ENCODE assay signal across 9 cellular contexts in the genomic region with DNA sequence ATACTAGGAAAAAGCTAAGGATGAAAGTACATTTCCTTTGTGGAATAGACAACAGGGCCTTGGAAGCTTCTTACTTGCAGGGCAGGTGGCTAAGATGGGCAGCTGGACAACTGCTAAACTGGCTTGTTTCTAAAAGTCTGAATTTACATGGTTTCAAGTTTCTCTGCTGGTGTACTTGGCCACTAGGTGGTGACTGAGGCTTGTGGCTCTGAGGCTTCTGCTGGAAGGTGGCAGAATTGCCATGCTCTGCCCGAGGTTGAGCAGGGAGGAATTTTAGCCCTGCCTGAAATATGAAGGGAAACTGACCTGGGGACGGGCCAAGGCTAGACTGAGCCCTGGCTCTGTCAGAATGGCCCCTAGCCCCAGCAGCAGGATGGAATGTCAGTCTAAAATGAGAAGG. TPM values are rescaled to one million over a fixed set of nuclear protein-coding genes. Genes with fewer than 3 reads are reported as not detected.
DNase-seq lines count a peak whose midpoint lies in the region; ATAC-seq and TF ChIP-seq lines count a peak whose summit lies in the region.
"Not testable (repeated sequence)": the region's sequence is repeated elsewhere in the genome, so short reads cannot be mapped to it uniquely, and the experiment has no call there.
"Had no signal": no experiment of that assay in that cellular context is flagged by ENCODE, and none has a peak within 500 bp of the region (broad histone marks: within the 10 kb centered on the region; RNA-seq: fewer than 3 reads in every experiment).

No MANE protein-coding gene starts in this region.

- not testable (repeated sequence) for H3K4me1 Mint-ChIP-seq in T-helper 17 cell

- not testable (repeated sequence) for H3K27me3 Mint-ChIP-seq in T-helper 17 cell

- ATAC-seq in HG03045 (IDR thresholded peaks at IDR 0.05; ENCODE audit: unreplicated experiment): peak; percentile 46
- peak; percentile 76 for ATAC-seq in T-helper 17 cell
- ATAC-seq in heart left ventricle: peak; percentile 51 to 85 (median 78)
- peak; percentile 88 for ATAC-seq in upper lobe of right lung

- not testable (repeated sequence) for H3K9me3 ChIP-seq in T-helper 17 cell (ENCODE audit: control insufficient read depth, low read length, poor library complexity, severe bottlenecking); adrenal gland (replicated peaks in 1 of 3); heart left ventricle; upper lobe of right lung

- not testable (repeated sequence) for H3K4me3 Mint-ChIP-seq in T-helper 17 cell

- peak overlapping the region in 1 of 5 donors; percentile 32 for H3K27ac ChIP-seq in adrenal gland
- H3K27ac ChIP-seq in heart left ventricle, upper lobe of right lung: not testable (repeated sequence)

- not testable (repeated sequence) for H3K4me3 ChIP-seq in adrenal gland, heart left ventricle, upper lobe of right lung

- not testable (repeated sequence) for H3K36me3 Mint-ChIP-seq in T-helper 17 cell (ENCODE audit: low read depth)

- intact Hi-C loops in adrenal gland (cut with DNase I); heart left ventricle (cut with DNase I); upper lobe of right lung (cut with DNase I): not testable (repeated sequence)

- DNase-seq in GM13977 (ENCODE audit: low spot score); upper lobe of right lung: not testable (repeated sequence)
- peak; percentile 89 for DNase-seq in NCI-H2081 (lab: John Stamatoyannopoulos, UW)
- peak in 1 of 3 donors; percentile 32 for DNase-seq in T-helper 17 cell
- DNase-seq in adrenal gland: peak; percentile 78 to 96 (median 90)
- DNase-seq in heart left ventricle: peak; percentile 59 to 81 (median 67)
- peak; percentile 68 for DNase-seq in pons (ENCODE audit: low spot score)

- not testable (repeated sequence) for H3K36me3 ChIP-seq in adrenal gland (replicated peaks in 1 of 2); heart left ventricle; upper lobe of right lung

- TF ChIP-seq POLR2A in adrenal gland (IDR thresholded peaks at IDR 0.05); heart left ventricle (IDR thresholded peaks at IDR 0.05): not testable (repeated sequence)

- H3K4me1 ChIP-seq in adrenal gland (replicated peaks in 1 of 2); heart left ventricle; upper lobe of right lung: not testable (repeated sequence)

- H3K27ac Mint-ChIP-seq in T-helper 17 cell: not testable (repeated sequence)

- in situ Hi-C loops in GM13977 (cut with MboI; ENCODE audit: low pct_unique_long_range_greater_than_20kb, low sequenced_read_pairs, unreplicated experiment): not testable (repeated sequence)

- H3K27me3 ChIP-seq in adrenal gland, heart left ventricle, upper lobe of right lung: not testable (repeated sequence)

- peak; percentile 76 for TF ChIP-seq CTCF in GM13977 (IDR thresholded peaks at IDR 0.05; ENCODE audit: extremely low read depth, insufficient read depth, missing control alignments)
- peak; percentile 29 to 77 (median 53) for TF ChIP-seq CTCF in adrenal gland (IDR thresholded peaks at IDR 0.05)
- TF ChIP-seq CTCF in heart left ventricle (IDR thresholded peaks at IDR 0.05): peak; percentile 33 to 67 (median 56)
- peak; percentile 53 for TF ChIP-seq CTCF in upper lobe of right lung (IDR thresholded peaks at IDR 0.05)

- WGBS in adrenal gland, 4 donors: 0 to 17% (median 0%) methylated on average over 1 to 2 of the region's 2 CpGs
- WGBS in heart left ventricle, 4 donors: 0 to 15% (median 5%) methylated on average over 1 to 2 of the region's 2 CpGs

RNA-seq across cellular contexts. Expression of a gene that starts 13.1 kb away (rescaled TPM):
- total RNA-seq in T-helper 17 cell: 1 to 10 TPM; 6.1 to 9.9 TPM
- total RNA-seq in adrenal gland: 10 to 100 TPM in 1 of 8 donors, 1 to 10 TPM in 7; 4.2 to 21.3 (median 6.8) TPM
- polyA plus RNA-seq in adrenal gland: 10 to 100 TPM in 1 of 3 donors, 1 to 10 TPM in 2; 2.2 to 13.3 (median 9.8) TPM
- total RNA-seq in heart left ventricle: 1 to 10 TPM in 1 of 9 donors, under 1 TPM in 5, not detected in 3; 0.24 to 8.1 (median 0.64) TPM
- 1 to 10 TPM in 1 of 2 donors, under 1 TPM in 1; 0.53 to 1.3 TPM for polyA plus RNA-seq in heart left ventricle
- 0.84 TPM for total RNA-seq in upper lobe of right lung

RNA-seq across cellular contexts. Expression of a gene that starts 23.6 kb away (rescaled TPM):
- total RNA-seq in T-helper 17 cell: 10 to 100 TPM; 23.6 to 26.3 TPM
- 10 to 100 TPM; 10.2 to 21.7 (median 16.5) TPM for total RNA-seq in adrenal gland
- 10 to 100 TPM in 2 of 3 donors, 1 to 10 TPM in 1; 2.8 to 83.7 (median 23.2) TPM for polyA plus RNA-seq in adrenal gland
- total RNA-seq in heart left ventricle: 10 to 100 TPM in 4 of 9 donors, 1 to 10 TPM in 5; 6.2 to 23.0 (median 8.8) TPM
- 10 to 100 TPM; 13.8 to 14.6 TPM for polyA plus RNA-seq in heart left ventricle
- total RNA-seq in upper lobe of right lung: 25.6 TPM

RNA-seq across cellular contexts. Expression of a gene that starts 28.4 kb away (rescaled TPM):
- total RNA-seq in T-helper 17 cell: not detected
- total RNA-seq in adrenal gland: 1 to 10 TPM in 7 of 8 donors, under 1 TPM in 1; 0.60 to 4.5 (median 1.9) TPM
- polyA plus RNA-seq in adrenal gland: 1 to 10 TPM in 2 of 3 donors, under 1 TPM in 1; 0.93 to 8.3 (median 3.9) TPM
- 1 to 10 TPM in 1 of 9 donors, under 1 TPM in 8; 0.23 to 1.2 (median 0.67) TPM for total RNA-seq in heart left ventricle
- polyA plus RNA-seq in heart left ventricle: 1 to 10 TPM; 1.1 to 1.6 TPM
- 1.1 TPM for total RNA-seq in upper lobe of right lung
- polyA plus RNA-seq: IgD-negative memory B cell had no signal
